Comparison of ENCODE assay signal across 10 cellular contexts in genomic region chr5:139788294-139788875, GRCh38. TPM values are rescaled to one million over a fixed set of nuclear protein-coding genes. Genes with fewer than 3 reads are reported as not detected.
DNase-seq lines count a peak whose midpoint lies in the region; ATAC-seq and TF ChIP-seq lines count a peak whose summit lies in the region.
"Had no signal": no experiment of that assay in that cellular context is flagged by ENCODE, and none has a peak within 500 bp of the region (broad histone marks: within the 10 kb centered on the region; RNA-seq: fewer than 3 reads in every experiment).

No MANE protein-coding gene starts in this region.

- H3K36me3 Mint-ChIP-seq in activated naive CD4-positive, alpha-beta T cell treated with anti-CD3 and anti-CD28 coated beads for 36 hours (ENCODE audit: low read depth), result no peaks in the 10 kb centered on the region

- H3K27me3 ChIP-seq in effector memory CD4-positive, alpha-beta T cell (replicated peaks; ENCODE audit: control insufficient read depth, insufficient read depth, low read length, poor library complexity, severe bottlenecking), result no peaks in the 10 kb centered on the region
- peaks cover 15% of the 10 kb centered on the region for H3K27me3 ChIP-seq in upper lobe of right lung

- H3K27me3 Mint-ChIP-seq in activated naive CD4-positive, alpha-beta T cell treated with anti-CD3 and anti-CD28 coated beads for 36 hours (ENCODE audit: low read depth), result peaks cover 14% of the 10 kb centered on the region

- H3K4me1 Mint-ChIP-seq in activated naive CD4-positive, alpha-beta T cell treated with anti-CD3 and anti-CD28 coated beads for 36 hours (ENCODE audit: low read depth), result peaks cover 6% of the 10 kb centered on the region

- intact Hi-C loops in activated naive CD4-positive, alpha-beta T cell treated with anti-CD3 and anti-CD28 coated beads for 36 hours (cut with micrococcal nuclease), result no loop called here
- intact Hi-C loops in upper lobe of right lung (cut with DNase I), result loop anchor here (2.0 to 5.0 kb wide), 2 partner anchors 79 to 180 kb away; no protein-coding TSS in a partner anchor

- no peaks in the 10 kb centered on the region for H3K36me3 ChIP-seq in effector memory CD4-positive, alpha-beta T cell (ENCODE audit: control insufficient read depth, insufficient read depth, low read length)
- no peaks in the 10 kb centered on the region for H3K36me3 ChIP-seq in upper lobe of right lung

- no peaks in the 10 kb centered on the region for H3K9me3 ChIP-seq in effector memory CD4-positive, alpha-beta T cell (ENCODE audit: control insufficient read depth, low read length)
- no peaks in the 10 kb centered on the region for H3K9me3 ChIP-seq in upper lobe of right lung

- H3K27ac Mint-ChIP-seq in activated naive CD4-positive, alpha-beta T cell treated with anti-CD3 and anti-CD28 coated beads for 36 hours, result no peak overlapping the region

- no peak for DNase-seq in activated naive CD4-positive, alpha-beta T cell treated with anti-CD3 and anti-CD28 coated beads for 36 hours
- DNase-seq in activated naive CD4-positive, alpha-beta T cell treated with anti-CD3 and anti-CD28 coated beads, Interleukin-2, amount 50 U/mL, for 16 hours, result no peak
- no peak for DNase-seq in effector memory CD4-positive, alpha-beta T cell
- peak; percentile 75 for DNase-seq in middle frontal gyrus (ENCODE audit: extremely low spot score, low spot score)
- no peak for DNase-seq in upper lobe of right lung
- DNase-seq in NCI-H446 treated with DMSO at 0.1 percent for 48 hours (lab: John Stamatoyannopoulos, UW), result no peak
- DNase-seq: activated CD8-positive, alpha-beta memory T cell treated with anti-CD3 and anti-CD28 coated beads for 24 hours; DMS79 had no signal

- H3K4me3 ChIP-seq in effector memory CD4-positive, alpha-beta T cell (ENCODE audit: insufficient read depth, low read depth, low read length, poor library complexity, severe bottlenecking), result peak overlapping the region; percentile 70
- H3K4me3 ChIP-seq in upper lobe of right lung, result peak overlapping the region; percentile 74

- H3K27ac ChIP-seq in effector memory CD4-positive, alpha-beta T cell (ENCODE audit: insufficient read depth, low read length, poor library complexity, severe bottlenecking), result no peak overlapping the region
- H3K27ac ChIP-seq in upper lobe of right lung, result peak overlapping the region; percentile 47

- H3K4me3 Mint-ChIP-seq in activated naive CD4-positive, alpha-beta T cell treated with anti-CD3 and anti-CD28 coated beads for 36 hours, result peak overlapping the region; percentile 28

- no peak for TF ChIP-seq CTCF in upper lobe of right lung (IDR thresholded peaks at IDR 0.05)

- H3K9me3 Mint-ChIP-seq in activated naive CD4-positive, alpha-beta T cell treated with anti-CD3 and anti-CD28 coated beads for 36 hours, result no peaks in the 10 kb centered on the region

- CTCF ChIA-PET in activated naive CD4-positive, alpha-beta T cell treated with anti-CD3 and anti-CD28 coated beads for 36 hours (lab: Charles Lee), result interaction anchor here (1.0 to 5.0 kb wide), 13 partner anchors 10 to 180 kb away, joined by 4 to 116 read pairs (median 23); partner anchors contain the start of gene PSD2

- peaks cover 15% of the 10 kb centered on the region for H3K4me1 ChIP-seq in effector memory CD4-positive, alpha-beta T cell (ENCODE audit: control insufficient read depth, insufficient read depth, low read length, poor library complexity, severe bottlenecking)
- peaks cover 4% of the 10 kb centered on the region for H3K4me1 ChIP-seq in upper lobe of right lung

- ATAC-seq in upper lobe of right lung (peak; percentile 1), GM18867 (IDR thresholded peaks at IDR 0.05; ENCODE audit: unreplicated experiment) (no peak), HG03159 (IDR thresholded peaks at IDR 0.05; ENCODE audit: unreplicated experiment) (no peak)

RNA-seq across cellular contexts. Expression of gene PSD2, which starts 7.2 kb away (rescaled TPM):
- total RNA-seq in activated naive CD4-positive, alpha-beta T cell treated with anti-CD3 and anti-CD28 coated beads for 36 hours, result not detected
- total RNA-seq in upper lobe of right lung, result not detected
